In genomic region chrX:128805236-128805635, GRCh38 we compare ENCODE assay signal across 25 cellular contexts.
"Had no signal": no experiment of that assay in that cellular context is flagged by ENCODE, and none has a peak within 500 bp of the region (broad histone marks: within the 10 kb centered on the region; RNA-seq: fewer than 3 reads in every experiment).

No MANE protein-coding gene starts in this region.

- H3K27ac ChIP-seq: cardiac muscle cell, PC-9 had no signal

- FAIRE-seq: RCC 7860 had no signal

- H3K27me3 ChIP-seq: cardiac muscle cell had no signal

- H3K4me3 ChIP-seq: cardiac muscle cell, PC-9 had no signal

- ATAC-seq: activated CD8-positive, alpha-beta T cell treated with anti-CD3 and anti-CD28 coated beads for 36 hours; activated T-cell treated with anti-CD3 and anti-CD28 coated beads, Interleukin-2, amount 50 U/mL, for 72 hours; activated T-helper 17 cell treated with anti-CD3 and anti-CD28 coated beads, Interleukin-2, amount 50 U/mL, for 72 hours had no signal

- H3K36me3 ChIP-seq: cardiac muscle cell had no signal

- DNase-seq: activated CD4-positive, alpha-beta T cell treated with anti-CD3 and anti-CD28 coated beads, Interleukin-2, amount 10 ng/mL, durations not matched to agents 24 days and 14 days; activated CD4-positive, alpha-beta T cell treated with anti-CD3 and anti-CD28 coated beads, Interleukin-2, amount 50 U/mL, for 4 hours; activated CD8-positive, alpha-beta T cell treated with anti-CD3 and anti-CD28 coated beads for 36 hours; activated effector memory CD4-positive, alpha-beta T cell treated with anti-CD3 and anti-CD28 coated beads, Interleukin-2, amount 50 U/mL, for 16 hours; activated naive CD4-positive, alpha-beta T cell; activated naive CD4-positive, alpha-beta T cell treated with anti-CD3 and anti-CD28 coated beads, Interleukin-2, amount 50 U/mL, for 16 hours; activated naive CD8-positive, alpha-beta T cell treated with anti-CD3 and anti-CD28 coated beads for 36 hours; activated T-cell treated with anti-CD3 and anti-CD28 coated beads, Interleukin-2, amount 50 U/mL, for 1 hour; activated T-cell treated with anti-CD3 and anti-CD28 coated beads, Interleukin-2, amount 50 U/mL, for 72 hours; amniotic stem cell; aorta; Karpas-422; KBM-7; NCI-H1105; NCI-H1417 treated with DMSO at 0.1 percent for 48 hours; NCI-H1694 treated with DMSO at 0.1 percent for 48 hours; NCI-H2029; NCI-H345; NCI-H526; Right ventricle myocardium superior; T1000 had no signal
